8 cellular contexts compared by ENCODE assay signal in the genomic region with DNA sequence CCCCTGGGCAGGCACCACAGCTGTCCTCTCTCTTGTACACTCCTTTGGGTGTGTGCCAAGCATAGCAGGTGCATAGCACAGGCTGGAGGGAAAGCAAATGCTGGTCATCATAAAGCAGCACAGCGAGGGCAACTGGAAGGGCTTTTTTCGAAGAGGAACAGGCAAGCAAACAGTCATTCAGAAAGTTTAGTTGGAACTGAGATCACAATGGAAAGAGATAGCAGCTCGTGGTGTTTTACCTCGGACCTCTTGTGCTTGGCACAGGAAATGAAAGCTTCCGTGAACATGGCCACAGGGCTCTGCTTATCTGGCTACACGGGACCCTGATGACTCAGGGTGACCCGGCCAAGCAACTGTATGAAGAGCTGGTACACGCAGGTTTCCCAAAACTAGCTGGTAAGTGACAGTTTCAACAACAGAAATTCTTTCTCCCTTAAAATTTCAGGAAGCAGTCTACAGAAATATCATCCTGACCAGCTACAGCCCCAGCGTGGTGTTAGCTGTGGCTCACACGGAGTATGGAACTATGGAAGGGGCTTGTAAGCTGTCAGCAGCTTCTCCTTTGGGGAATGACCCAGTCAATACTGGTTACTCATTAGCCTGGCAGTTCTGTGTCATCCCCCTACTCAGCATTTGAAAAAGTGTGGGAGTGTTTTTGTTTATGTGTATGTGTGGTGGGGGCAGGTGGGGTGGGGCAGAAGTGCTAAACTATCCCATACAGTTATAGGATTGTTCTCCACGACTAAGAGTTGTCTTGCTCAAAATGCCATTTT. TPM values are rescaled to one million over a fixed set of nuclear protein-coding genes. Genes with fewer than 3 reads are reported as not detected.
A peak's percentile ranks its signal among the peaks of the same experiment; 100 is the strongest.
DNase-seq lines count a peak whose midpoint lies in the region; ATAC-seq and TF ChIP-seq lines count a peak whose summit lies in the region.

No MANE protein-coding gene starts in this region.

- no peaks in the 10 kb centered on the region for H3K9me2 ChIP-seq in hepatocyte (replicated peaks; ENCODE audit: insufficient read depth)

- ATAC-seq in GM19035 (IDR thresholded peaks at IDR 0.05; ENCODE audit: unreplicated experiment) (peak; percentile 93), HG03175 (IDR thresholded peaks at IDR 0.05; ENCODE audit: unreplicated experiment) (peak; percentile 95)

- no peaks in the 10 kb centered on the region for H3K79me2 ChIP-seq in hepatocyte

- WGBS in hepatocyte (ENCODE audit: low lambda C conversion rate, missing lambda C conversion rate), result 39% methylated on average over 11 of the region's 11 CpGs

- POLR2A ChIA-PET in CD4-positive, alpha-beta memory T cell (lab: Charles Lee; ENCODE audit: partially characterized antibody), result interaction anchor here (1.1 to 1.3 kb wide), 2 partner anchors 9 to 48 kb away, joined by 5 to 8 read pairs; partner anchors contain the start of gene POC5

- peak overlapping the region; percentile 8 for H3K27ac ChIP-seq in CD4-positive, alpha-beta memory T cell (ENCODE audit: low read depth, low read length)
- peak overlapping the region; percentile 75 for H3K27ac ChIP-seq in hepatocyte

- H3K27me3 ChIP-seq in CD4-positive, alpha-beta memory T cell (ENCODE audit: insufficient read depth, low read length), result no peaks in the 10 kb centered on the region
- no peaks in the 10 kb centered on the region for H3K27me3 ChIP-seq in hepatocyte

- no peak overlapping the region for H2AFZ ChIP-seq in hepatocyte

- peak in 2 of 5 donors; percentile 14 to 20 for DNase-seq in CD4-positive, alpha-beta memory T cell
- DNase-seq in NCI-H748 treated with DMSO at 0.1 percent for 48 hours (lab: John Stamatoyannopoulos, UW) (peak; percentile 44), hepatocyte (ENCODE audit: low spot score) (peak; percentile 52), D341Med (ENCODE audit: low spot score) (no peak)
- peak; percentile 75 for DNase-seq in activated CD8-positive, alpha-beta memory T cell treated with anti-CD3 and anti-CD28 coated beads, Interleukin-2, amount 50 U/mL, for 48 hours
- DNase-seq in stimulated activated CD4-positive, alpha-beta T cell treated with anti-CD3 and anti-CD28 coated beads, TNF-alpha, amount 100 ng/mL, for 24 hours (ENCODE audit: low read depth in 3 of 3), result peak; percentile 23 to 66 (median 39)

- H3K27me3 Mint-ChIP-seq in CD4-positive, alpha-beta memory T cell, result no peaks in the 10 kb centered on the region

- peaks cover 13% of the 10 kb centered on the region for H3K4me1 ChIP-seq in CD4-positive, alpha-beta memory T cell (ENCODE audit: insufficient read depth, low read length)
- H3K4me1 ChIP-seq in hepatocyte (ENCODE audit: insufficient read depth), result peaks cover 13% of the 10 kb centered on the region

- no peaks in the 10 kb centered on the region for H3K9me3 ChIP-seq in CD4-positive, alpha-beta memory T cell (ENCODE audit: control insufficient read depth in 1 of 2, low read length in 2 of 2)
- H3K9me3 ChIP-seq in hepatocyte (ENCODE audit: low read depth), result no peaks in the 10 kb centered on the region

- peak overlapping the region; percentile 42 to 49 for H3K4me3 ChIP-seq in CD4-positive, alpha-beta memory T cell (ENCODE audit: low read length in 2 of 2)
- H3K4me3 ChIP-seq in hepatocyte, result no peak overlapping the region

- H3K4me2 ChIP-seq in hepatocyte, result peak overlapping the region; percentile 70

- peaks cover 12 to 19% (median 16%) of the 10 kb centered on the region in 4 donors for H3K4me1 Mint-ChIP-seq in CD4-positive, alpha-beta memory T cell

- peak overlapping the region; percentile 4 to 94 (median 77) for H3K27ac Mint-ChIP-seq in CD4-positive, alpha-beta memory T cell

- peaks cover 13 to 19% of the 10 kb centered on the region in 2 donors for H3K36me3 Mint-ChIP-seq in CD4-positive, alpha-beta memory T cell

- H3K9me3 Mint-ChIP-seq in CD4-positive, alpha-beta memory T cell, result no peaks in the 10 kb centered on the region

- peak overlapping the region; percentile 82 to 93 (median 86) for H3K4me3 Mint-ChIP-seq in CD4-positive, alpha-beta memory T cell

- no peak for TF ChIP-seq CTCF in hepatocyte (IDR thresholded peaks at IDR 0.05; ENCODE audit: poor library complexity)

- CTCF ChIA-PET in CD4-positive, alpha-beta memory T cell (lab: Charles Lee; ENCODE audit: partially characterized antibody), result interaction anchor here (1.0 to 1.8 kb wide), 4 partner anchors 9 to 14 kb away, joined by 3 to 7 read pairs (median 4); no protein-coding TSS in a partner anchor

- no peaks in the 10 kb centered on the region for H4K20me1 ChIP-seq in hepatocyte (ENCODE audit: insufficient read depth, poor library complexity, severe bottlenecking)

- peaks cover 5% of the 10 kb centered on the region for H3K36me3 ChIP-seq in CD4-positive, alpha-beta memory T cell (ENCODE audit: insufficient read depth, low read length)
- H3K36me3 ChIP-seq in hepatocyte (replicated peaks; ENCODE audit: insufficient read depth, low read depth), result no peaks in the 10 kb centered on the region

- intact Hi-C loops in CD4-positive, alpha-beta memory T cell (cut with micrococcal nuclease), result no loop called here

RNA-seq across cellular contexts. Expression of gene POC5, which starts 48.1 kb away (rescaled TPM):
- 10 to 100 TPM; 15.1 to 20.0 TPM for total RNA-seq in CD4-positive, alpha-beta memory T cell
- polyA plus RNA-seq in CD4-positive, alpha-beta memory T cell, result 10 to 100 TPM; 14.1 to 14.8 TPM
- total RNA-seq in hepatocyte, result 19.2 and 19.5 TPM in 2 replicates
- polyA plus RNA-seq in hepatocyte, result 4.6 and 5.2 TPM in 2 replicates

RNA-seq across cellular contexts. Expression of gene ANKDD1B, which starts 57.9 kb away (rescaled TPM):
- total RNA-seq in CD4-positive, alpha-beta memory T cell, result under 1 TPM; 0.61 to 0.73 TPM
- not detected for polyA plus RNA-seq in CD4-positive, alpha-beta memory T cell
- total RNA-seq in hepatocyte, result 1.4 and 4.7 TPM in 2 replicates
- 0.71 and 2.3 TPM in 2 replicates for polyA plus RNA-seq in hepatocyte
